7 cellular contexts compared by ENCODE assay signal in the genomic region with DNA sequence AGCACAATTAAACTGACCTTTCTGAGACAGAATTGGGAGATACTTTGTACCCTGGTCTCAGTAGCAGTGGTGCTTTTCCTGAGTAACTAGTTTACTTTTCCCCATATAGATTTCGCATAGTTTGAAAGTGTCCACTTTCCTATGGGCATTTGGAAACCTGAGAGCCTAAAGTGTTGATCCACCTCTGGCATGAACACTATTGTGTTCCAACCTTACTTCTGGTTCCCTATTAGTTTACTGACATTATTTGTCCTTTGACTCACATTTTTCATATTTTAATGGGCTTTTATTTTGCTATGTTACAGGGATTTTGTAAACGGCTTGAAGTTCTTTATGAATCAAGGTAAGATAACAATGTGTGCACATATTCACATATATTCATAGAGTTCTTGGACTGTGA.
"Had no signal": no experiment of that assay in that cellular context is flagged by ENCODE, and none has a peak within 500 bp of the region (broad histone marks: within the 10 kb centered on the region; RNA-seq: fewer than 3 reads in every experiment).

No MANE protein-coding gene starts in this region.

- H3K4me3 ChIP-seq: K562 had no signal

- H3K4me2 ChIP-seq: KMS-11 had no signal

- H3K27ac ChIP-seq: HL-60, KMS-11 had no signal

- DNase-seq: IMR-90, KBM-7, KG1 had no signal

- ATAC-seq: HepG2, K562 had no signal

- H3K9ac ChIP-seq: KMS-11 had no signal
